Comparison of ENCODE assay signal across 31 cellular contexts in the genomic region with DNA sequence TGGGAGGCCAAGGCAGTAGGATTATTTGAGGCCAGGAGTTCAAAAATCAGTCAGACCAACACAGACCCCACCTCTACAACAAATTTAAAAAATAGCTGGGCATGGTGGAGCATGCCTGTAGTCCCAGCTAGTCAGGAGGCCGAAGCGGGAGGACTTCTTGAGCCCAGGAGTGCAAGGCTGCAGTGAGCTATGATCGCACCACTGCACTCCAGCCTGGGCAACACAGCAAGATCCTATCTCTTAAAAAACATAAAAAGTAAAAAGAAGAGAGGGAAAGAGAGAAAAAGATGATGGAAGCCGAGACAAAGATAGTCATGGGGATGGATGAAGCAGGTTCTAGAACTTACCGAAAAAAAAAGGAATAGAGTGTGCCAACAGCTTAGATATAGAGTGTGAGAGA. TPM values are rescaled to one million over a fixed set of nuclear protein-coding genes. Genes with fewer than 3 reads are reported as not detected.
"Had no signal": no experiment of that assay in that cellular context is flagged by ENCODE, and none has a peak within 500 bp of the region (broad histone marks: within the 10 kb centered on the region; RNA-seq: fewer than 3 reads in every experiment).

No MANE protein-coding gene starts in this region.

- H3K36me3 ChIP-seq: ovary, spleen, suprapubic skin, tibial artery, transverse colon, upper lobe of right lung, uterus had no signal

- H3K4me2 ChIP-seq: smooth muscle cell had no signal

- H3K9me3 ChIP-seq: ovary, psoas muscle, spleen, suprapubic skin, testis, tibial artery, transverse colon, upper lobe of right lung, uterus had no signal

- H3K9me3 Mint-ChIP-seq: natural killer cell; nephron progenitor cell; neural crest cell; stimulated activated memory B cell treated with anti-CD40 and anti-IgM and Interleukin-4, amounts not matched to agents 10 μg/mL and 1 μg/mL and 100 μg/mL, for 72 hours; stimulated activated naive CD8-positive, alpha-beta T cell treated with anti-CD3 and anti-CD28 coated beads, Interleukin-15, amount 100 ng/mL, for 72 hours had no signal

- H3K9ac ChIP-seq: parathyroid adenoma had no signal

- H3K27me3 ChIP-seq: ovary, spleen, suprapubic skin, testis, tibial artery, transverse colon, upper lobe of right lung, uterus had no signal

- H3K4me3 ChIP-seq: ovary, psoas muscle, skin epidermis, smooth muscle cell, spleen, suprapubic skin, testis, tibial artery, transverse colon, upper lobe of right lung, uterus had no signal

- H3K4me3 Mint-ChIP-seq: natural killer cell; nephron progenitor cell; neural crest cell; stimulated activated memory B cell treated with anti-CD40 and anti-IgM and Interleukin-4, amounts not matched to agents 10 μg/mL and 1 μg/mL and 100 μg/mL, for 72 hours; stimulated activated naive CD8-positive, alpha-beta T cell treated with anti-CD3 and anti-CD28 coated beads, Interleukin-15, amount 100 ng/mL, for 72 hours; type B pancreatic cell had no signal

- DNase-seq: naive thymus-derived CD4-positive, alpha-beta T cell; natural killer cell; nephron progenitor cell; occipital lobe; ovary; posterior cingulate gyrus; psoas muscle; right cardiac atrium; spleen; stimulated activated CD4-positive, alpha-beta T cell treated with anti-CD3 and anti-CD28 coated beads, Interleukin-12 subunit alpha, Interleukin-12 subunit beta, amount 100 ng/mL, for 4 hours; stimulated activated CD4-positive, alpha-beta T cell treated with anti-CD3 and anti-CD28 coated beads, Interleukin-1b, Interleukin-23, amount 100 ng/mL, for 48 hours; stimulated activated CD4-positive, alpha-beta T cell treated with anti-CD3 and anti-CD28 coated beads, Interleukin-4, amount 100 ng/mL, for 1 hour; stimulated activated CD4-positive, alpha-beta T cell treated with anti-CD3 and anti-CD28 coated beads, Interleukin-4, amount 100 ng/mL, for 4 hours; stimulated activated CD8-positive, alpha-beta memory T cell treated with anti-CD3 and anti-CD28 coated beads, Interleukin-4, amount 100 ng/mL, for 48 hours; stimulated activated naive CD8-positive, alpha-beta T cell treated with anti-CD3 and anti-CD28 coated beads, Interleukin-15, amount 100 ng/mL, for 72 hours; stimulated activated naive CD8-positive, alpha-beta T cell treated with anti-CD3 and anti-CD28 coated beads, Interleukin-15, Interleukin-2, amounts not matched to agents 100 U/mL and 50 U/mL, for 24 hours; substantia nigra; testis; tibial artery; transverse colon; upper lobe of right lung; uterus had no signal

- H3K27me3 Mint-ChIP-seq: type B pancreatic cell had no signal

- H2AFZ ChIP-seq: parathyroid adenoma had no signal

- H3K36me3 Mint-ChIP-seq: natural killer cell, type B pancreatic cell had no signal

- H3K27ac ChIP-seq: ovary, parathyroid adenoma, psoas muscle, skin epidermis, spleen, suprapubic skin, testis, tibial artery, transverse colon, upper lobe of right lung had no signal

- H3K4me1 ChIP-seq: testis, uterus had no signal

- H3K79me2 ChIP-seq: parathyroid adenoma had no signal

- H3K27ac Mint-ChIP-seq: natural killer cell; nephron progenitor cell; progenitor cell of endocrine pancreas; stimulated activated memory B cell treated with anti-CD40 and anti-IgM and Interleukin-4, amounts not matched to agents 10 μg/mL and 1 μg/mL and 100 μg/mL, for 72 hours; stimulated activated naive CD8-positive, alpha-beta T cell treated with anti-CD3 and anti-CD28 coated beads, Interleukin-15, amount 100 ng/mL, for 72 hours; type B pancreatic cell had no signal

- ATAC-seq: naive thymus-derived CD4-positive, alpha-beta T cell; natural killer cell; psoas muscle; right cardiac atrium; sciatic nerve; stimulated activated memory B cell treated with anti-CD40 and anti-IgM and Interleukin-4, amounts not matched to agents 10 μg/mL and 1 μg/mL and 100 μg/mL, for 72 hours; stimulated activated naive CD8-positive, alpha-beta T cell treated with anti-CD3 and anti-CD28 coated beads, Interleukin-15, amount 100 ng/mL, for 72 hours; stimulated activated naive CD8-positive, alpha-beta T cell treated with anti-CD3 and anti-CD28 coated beads, Interleukin-15, Interleukin-2, amounts not matched to agents 100 U/mL and 50 U/mL, for 24 hours; upper lobe of right lung had no signal

RNA-seq across cellular contexts. Expression of a gene that starts 55.5 kb away (rescaled TPM):
- polyA plus RNA-seq: naive thymus-derived CD4-positive, alpha-beta T cell had no signal
